Comparison of ENCODE assay signal across 12 cellular contexts in the genomic region with DNA sequence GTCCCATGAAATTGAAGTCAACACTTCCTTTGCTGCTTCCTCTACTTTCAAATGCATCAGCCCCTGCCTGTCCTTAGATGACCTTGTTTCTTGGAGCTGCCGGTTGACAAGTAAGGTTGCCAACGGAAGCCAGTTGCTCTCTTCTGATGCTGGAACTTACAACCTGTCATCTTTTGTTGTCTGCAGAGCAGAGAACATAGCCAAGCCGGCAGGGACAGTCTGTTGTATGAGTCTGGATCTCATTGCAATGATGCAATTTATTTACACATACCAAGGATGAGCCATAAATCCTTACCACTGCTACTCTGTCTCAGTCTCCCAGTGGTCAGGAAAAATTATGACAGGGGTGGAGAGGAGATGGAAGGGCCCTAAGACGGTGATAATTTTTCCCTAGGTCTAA.
DNase-seq lines count a peak whose midpoint lies in the region; ATAC-seq, FAIRE-seq and TF ChIP-seq lines count a peak whose summit lies in the region.
"Had no signal": no experiment of that assay in that cellular context is flagged by ENCODE, and none has a peak within 500 bp of the region (broad histone marks: within the 10 kb centered on the region; RNA-seq: fewer than 3 reads in every experiment).

No MANE protein-coding gene starts in this region.

- H3K27me3 ChIP-seq in GM23248 (replicated peaks; ENCODE audit: insufficient read depth) (no peaks in the 10 kb centered on the region), adipocyte (replicated peaks; ENCODE audit: control insufficient read depth, insufficient read depth, low read length) (no peaks in the 10 kb centered on the region), hepatocyte (no peaks in the 10 kb centered on the region), vagina (no peaks in the 10 kb centered on the region)

- H3K9me2 ChIP-seq in GM23248 (ENCODE audit: insufficient read depth) (no peaks in the 10 kb centered on the region), hepatocyte (replicated peaks; ENCODE audit: insufficient read depth) (no peaks in the 10 kb centered on the region)

- peak; percentile 73 to 86 for ATAC-seq in A549
- ATAC-seq: K562 had no signal

- no peaks in the 10 kb centered on the region for H3K9me3 Mint-ChIP-seq in activated T-helper 1 cell treated with anti-CD3 and anti-CD28 coated beads, Interleukin-12 subunit alpha, Interleukin-12 subunit beta, Interleukin-2, Interleukin-4 antibody, amounts not matched to agents 30 ng/mL and 10 ng/mL and 1 ng/mL, durations not matched to agents 14 hours and 24 hours and 36 hours

- H3K4me1 ChIP-seq in A549 (peaks cover 12% of the 10 kb centered on the region; the same call in 2 of the 3 replicates), GM23248 (ENCODE audit: insufficient read depth) (peaks cover 39% of the 10 kb centered on the region), adipocyte (ENCODE audit: control insufficient read depth, insufficient read depth, low read length) (peaks cover 8% of the 10 kb centered on the region), hepatocyte (ENCODE audit: insufficient read depth) (peaks cover under 1% of the 10 kb centered on the region), vagina (no peaks in the 10 kb centered on the region)

- no peak for TF ChIP-seq EP300 in A549 (IDR thresholded peaks at IDR 0.05)

- H2AFZ ChIP-seq in GM23248: peak overlapping the region; percentile 4; the same call in 1 of the 2 replicates
- H2AFZ ChIP-seq in hepatocyte: no peak overlapping the region

- H3K36me3 Mint-ChIP-seq in activated T-helper 1 cell treated with anti-CD3 and anti-CD28 coated beads, Interleukin-12 subunit alpha, Interleukin-12 subunit beta, Interleukin-2, Interleukin-4 antibody, amounts not matched to agents 30 ng/mL and 10 ng/mL and 1 ng/mL, durations not matched to agents 14 hours and 24 hours and 36 hours (ENCODE audit: low read depth): no peaks in the 10 kb centered on the region

- H3K4me3 Mint-ChIP-seq in activated T-helper 1 cell treated with anti-CD3 and anti-CD28 coated beads, Interleukin-12 subunit alpha, Interleukin-12 subunit beta, Interleukin-2, Interleukin-4 antibody, amounts not matched to agents 30 ng/mL and 10 ng/mL and 1 ng/mL, durations not matched to agents 14 hours and 24 hours and 36 hours: no peak overlapping the region
- H3K4me3 Mint-ChIP-seq: B cell had no signal

- H3K4me3 ChIP-seq in A549 (no peak overlapping the region), GM23248 (peak overlapping the region; percentile 4; the same call in 1 of the 2 replicates), adipocyte (ENCODE audit: low read length) (no peak overlapping the region), hepatocyte (no peak overlapping the region), vagina (no peak overlapping the region)
- H3K4me3 ChIP-seq: K562 had no signal

- CTCF ChIA-PET in A549 (lab: Yijun Ruan, JAX): no interaction called here

- H3K27ac ChIP-seq in A549 (no peak overlapping the region), GM23248 (peak overlapping the region; percentile 42), hepatocyte (no peak overlapping the region), vagina (no peak overlapping the region)

- H3K27ac Mint-ChIP-seq in activated T-helper 1 cell treated with anti-CD3 and anti-CD28 coated beads, Interleukin-12 subunit alpha, Interleukin-12 subunit beta, Interleukin-2, Interleukin-4 antibody, amounts not matched to agents 30 ng/mL and 10 ng/mL and 1 ng/mL, durations not matched to agents 14 hours and 24 hours and 36 hours: no peak overlapping the region
- H3K27ac Mint-ChIP-seq: B cell had no signal

- DNase-seq in A549 (ENCODE audit: low read depth in 1 of 2, low spot score in 1 of 2) (peak in 1 of 2 experiments; percentile 17), GM23248 (peak; percentile 74), adipocyte (ENCODE audit: low read depth) (peak; percentile 52), hepatocyte (ENCODE audit: low spot score) (peak; percentile 42), vagina (ENCODE audit: extremely low spot score in 2 of 2) (no peak)
- no peak for DNase-seq in activated CD4-positive, alpha-beta T cell treated with anti-CD3 and anti-CD28 coated beads for 4 hours
- no peak for DNase-seq in activated T-helper 1 cell treated with anti-CD3 and anti-CD28 coated beads, Interleukin-12 subunit alpha, Interleukin-12 subunit beta, Interleukin-2, Interleukin-4 antibody, amounts not matched to agents 30 ng/mL and 10 ng/mL and 1 ng/mL, durations not matched to agents 14 hours and 24 hours and 36 hours (ENCODE audit: low spot score)
- no peak for DNase-seq in activated CD4-positive, alpha-beta T cell treated with anti-CD3 and anti-CD28 coated beads, Interleukin-2, amount 50 U/mL, for 1 hour
- DNase-seq: amniotic stem cell, NCI-H2081 treated with DMSO at 0.1 percent for 48 hours had no signal

- H4K20me1 ChIP-seq in GM23248 (ENCODE audit: insufficient read depth) (no peaks in the 10 kb centered on the region), hepatocyte (ENCODE audit: insufficient read depth, poor library complexity, severe bottlenecking) (no peaks in the 10 kb centered on the region)

- 36% methylated on average over 3 of the region's 4 CpGs for WGBS in A549 (ENCODE audit: missing lambda C conversion rate)
- 2 to 4% methylated on average over 4 of the region's 4 CpGs for WGBS in GM23248 (ENCODE audit: low coverage in 1 of 2, low lambda C conversion rate in 2 of 2, missing lambda C conversion rate in 2 of 2), 2 experiments
- 49% methylated on average over 4 of the region's 4 CpGs for WGBS in hepatocyte (ENCODE audit: low lambda C conversion rate, missing lambda C conversion rate)

- no peaks in the 10 kb centered on the region for H3K36me3 ChIP-seq in GM23248 (ENCODE audit: low read depth)
- H3K36me3 ChIP-seq in adipocyte (ENCODE audit: control insufficient read depth, insufficient read depth, low read length, severe bottlenecking): no peaks in the 10 kb centered on the region
- no peaks in the 10 kb centered on the region for H3K36me3 ChIP-seq in hepatocyte (replicated peaks; ENCODE audit: insufficient read depth, low read depth)
- H3K36me3 ChIP-seq in vagina: no peaks in the 10 kb centered on the region

- in situ Hi-C loops in GM23248 (cut with MboI): no loop called here

- no peaks in the 10 kb centered on the region for H3K4me1 Mint-ChIP-seq in activated T-helper 1 cell treated with anti-CD3 and anti-CD28 coated beads, Interleukin-12 subunit alpha, Interleukin-12 subunit beta, Interleukin-2, Interleukin-4 antibody, amounts not matched to agents 30 ng/mL and 10 ng/mL and 1 ng/mL, durations not matched to agents 14 hours and 24 hours and 36 hours (ENCODE audit: low read depth)
- H3K4me1 Mint-ChIP-seq: B cell had no signal

- POLR2A ChIA-PET in A549 (lab: Yijun Ruan, JAX): no interaction called here

- H3K79me2 ChIP-seq in GM23248 (ENCODE audit: insufficient read depth) (no peaks in the 10 kb centered on the region), hepatocyte (no peaks in the 10 kb centered on the region)

- H3K27me3 Mint-ChIP-seq in activated T-helper 1 cell treated with anti-CD3 and anti-CD28 coated beads, Interleukin-12 subunit alpha, Interleukin-12 subunit beta, Interleukin-2, Interleukin-4 antibody, amounts not matched to agents 30 ng/mL and 10 ng/mL and 1 ng/mL, durations not matched to agents 14 hours and 24 hours and 36 hours (ENCODE audit: insufficient read depth): no peaks in the 10 kb centered on the region

- no peak for TF ChIP-seq RAD21 in A549 (conservative IDR thresholded peaks at IDR 0.05 in 1 of 2, IDR thresholded peaks at IDR 0.05 in 1 of 2)

- H3K9me3 ChIP-seq in A549: no peaks in the 10 kb centered on the region
- no peaks in the 10 kb centered on the region for H3K9me3 ChIP-seq in GM23248 (ENCODE audit: low read depth)
- no peaks in the 10 kb centered on the region for H3K9me3 ChIP-seq in adipocyte (ENCODE audit: control insufficient read depth, low read length)
- H3K9me3 ChIP-seq in hepatocyte (ENCODE audit: low read depth): no peaks in the 10 kb centered on the region
- H3K9me3 ChIP-seq in vagina: no peaks in the 10 kb centered on the region

- peaks cover 32% of the 10 kb centered on the region for H3F3A ChIP-seq in GM23248 (ENCODE audit: insufficient read depth)

- intact Hi-C loops in vagina (cut with DNase I): no loop called here
- intact Hi-C loops in activated T-helper 1 cell treated with anti-CD3 and anti-CD28 coated beads, Interleukin-12 subunit alpha, Interleukin-12 subunit beta, Interleukin-2, Interleukin-4 antibody, amounts not matched to agents 30 ng/mL and 10 ng/mL and 1 ng/mL, durations not matched to agents 14 hours and 24 hours and 36 hours (cut with micrococcal nuclease): no loop called here

- TF ChIP-seq POLR2A in A549 (IDR thresholded peaks at IDR 0.05; ENCODE audit: low read length): no peak
- TF ChIP-seq POLR2A in vagina (IDR thresholded peaks at IDR 0.05): no peak

- H3K4me2 ChIP-seq in A549: peak overlapping the region; percentile 34; the same call in 2 of the 3 replicates
- peak overlapping the region; percentile 52 for H3K4me2 ChIP-seq in GM23248 (ENCODE audit: unreplicated experiment)
- no peak overlapping the region for H3K4me2 ChIP-seq in hepatocyte

- FAIRE-seq in A549 (lab: Jason Lieb, UNC): no peak
- FAIRE-seq: K562 had no signal

- H3K9ac ChIP-seq in GM23248: no peak overlapping the region
- H3K9ac ChIP-seq in adipocyte (ENCODE audit: low read length): no peak overlapping the region

- TF ChIP-seq CTCF in A549 (IDR thresholded peaks at IDR 0.05) (no peak), hepatocyte (IDR thresholded peaks at IDR 0.05; ENCODE audit: poor library complexity) (no peak), vagina (IDR thresholded peaks at IDR 0.05) (no peak)

TF ChIP-seq in A549, 52 proteins besides CTCF, POLR2A, EP300 and RAD21:
- TF ChIP-seq HOXB13 (CRISPR knock-in tag; IDR thresholded peaks at IDR 0.05; ENCODE audit: low read depth): no peak
- peak in 1 of 2 experiments; percentile 56; a peak in 2 of 4 replicates for TF ChIP-seq CEBPB (IDR thresholded peaks at IDR 0.05)
- TF ChIP-seq NPAS2 (CRISPR knock-in tag; IDR thresholded peaks at IDR 0.05; ENCODE audit: borderline replicate concordance): no peak
- TF ChIP-seq FOXS1 (CRISPR knock-in tag; IDR thresholded peaks at IDR 0.05): no peak
- TF ChIP-seq RARB (CRISPR knock-in tag; IDR thresholded peaks at IDR 0.05): no peak
- no peak for TF ChIP-seq MYC (IDR thresholded peaks at IDR 0.05; ENCODE audit: borderline replicate concordance, low read length)
- no peak for TF ChIP-seq BHLHE40 (IDR thresholded peaks at IDR 0.05; ENCODE audit: low read depth, low read length)
- TF ChIP-seq CBX2 (IDR thresholded peaks at IDR 0.05; ENCODE audit: borderline replicate concordance, low read depth): no peak
- TF ChIP-seq HOXA7 (CRISPR knock-in tag; IDR thresholded peaks at IDR 0.05): no peak

Comparison
In these comparisons a context has a peak if more than half of its experiments do, and no peak if none do; other contexts are left out.
1. DNase-seq: peak in GM23248 (single experiment), adipocyte (single experiment) and hepatocyte (single experiment); none in activated CD4-positive, alpha-beta T cell treated with anti-CD3 and anti-CD28 coated beads for 4 hours (0 of 2), vagina (0 of 2), activated T-helper 1 cell treated with anti-CD3 and anti-CD28 coated beads, Interleukin-12 subunit alpha, Interleukin-12 subunit beta, Interleukin-2, Interleukin-4 antibody, amounts not matched to agents 30 ng/mL and 10 ng/mL and 1 ng/mL, durations not matched to agents 14 hours and 24 hours and 36 hours (single experiment) and activated CD4-positive, alpha-beta T cell treated with anti-CD3 and anti-CD28 coated beads, Interleukin-2, amount 50 U/mL, for 1 hour (single experiment).